In genomic region chr22:31134688-31135087, GRCh38 we compare ENCODE assay signal across 23 cellular contexts. TPM values are rescaled to one million over a fixed set of nuclear protein-coding genes. Genes with fewer than 3 reads are reported as not detected.
"Had no signal": no experiment of that assay in that cellular context is flagged by ENCODE, and none has a peak within 500 bp of the region (broad histone marks: within the 10 kb centered on the region; RNA-seq: fewer than 3 reads in every experiment).

No MANE protein-coding gene starts in this region.

- H3K4me1 ChIP-seq: SJSA1 had no signal

- H3K27ac ChIP-seq: SJSA1, SK-N-MC had no signal

- DNase-seq: KBM-7, MV-4-11, NCI-H1048, NCI-H1105, NCI-H1417, NCI-H1436 treated with DMSO at 0.1 percent for 48 hours, NCI-H1694, NCI-H1930, NCI-H2081, NCI-H2107, NCI-H226, NCI-H446, NCI-H510A, NCI-H524 treated with DMSO at 0.1 percent for 48 hours, NCI-H69, NCI-H774, Right ventricle myocardium superior, RPMI8226, SIG-M5 had no signal

- H3K27me3 ChIP-seq: SJSA1 had no signal

- H3K36me3 ChIP-seq: SJSA1 had no signal

- H3K4me3 ChIP-seq: SJSA1, SK-N-MC had no signal

- H3K9me3 ChIP-seq: SJSA1 had no signal

RNA-seq across cellular contexts. Expression of gene PLA2G3, which starts 5.6 kb away (rescaled TPM):
- total RNA-seq: LHCN-M2, MCF 10A, Right ventricle myocardium superior, SJSA1 had no signal
